Comparison of ENCODE assay signal across 9 cellular contexts in genomic region chr1:43970911-43971310, GRCh38. TPM values are rescaled to one million over a fixed set of nuclear protein-coding genes. Genes with fewer than 3 reads are reported as not detected.
DNase-seq lines count a peak whose midpoint lies in the region; ATAC-seq and TF ChIP-seq lines count a peak whose summit lies in the region.
"Had no signal": no experiment of that assay in that cellular context is flagged by ENCODE, and none has a peak within 500 bp of the region (broad histone marks: within the 10 kb centered on the region; RNA-seq: fewer than 3 reads in every experiment).

No MANE protein-coding gene starts in this region.

- POLR2A ChIA-PET in SK-N-SH (lab: Yijun Ruan, JAX): interaction anchor here (0.9 to 1.4 kb wide), 4 partner anchors 7 to 60 kb away, joined by 3 to 4 read pairs (median 3); no protein-coding TSS in a partner anchor

- peaks cover 14% of the 10 kb centered on the region for H3F3A ChIP-seq in SK-N-SH (replicated peaks; ENCODE audit: insufficient read depth)

- peak overlapping the region; percentile 82; the same call in 1 of the 2 replicates for H3K9ac ChIP-seq in SK-N-SH

- H3K79me2 ChIP-seq in SK-N-SH (ENCODE audit: insufficient read depth): peaks cover 29% of the 10 kb centered on the region

- H4K20me1 ChIP-seq in SK-N-SH (ENCODE audit: insufficient read depth): peaks cover 4% of the 10 kb centered on the region

- H3K4me3 ChIP-seq in SK-N-SH (ENCODE audit: low read depth in 2 of 2, low read length in 1 of 2) (peak overlapping the region; percentile 98 to 100), RWPE2 (ENCODE audit: severe bottlenecking) (peak overlapping the region; percentile 86), epithelial cell of esophagus (ENCODE audit: low read length) (peak overlapping the region; percentile 68), psoas muscle (peak overlapping the region; percentile 99)

- CTCF ChIA-PET in SK-N-SH (lab: Yijun Ruan, JAX): interaction anchor here (0.7 to 1.7 kb wide), 4 partner anchors 25 to 70 kb away, joined by 3 to 5 read pairs (median 3); no protein-coding TSS in a partner anchor

- TF ChIP-seq RAD21 in SK-N-SH (IDR thresholded peaks at IDR 0.05; ENCODE audit: low read length): no peak

- TF ChIP-seq EP300 in SK-N-SH (IDR thresholded peaks at IDR 0.05; ENCODE audit: borderline replicate concordance in 1 of 2, low read depth in 1 of 2, low read length in 1 of 2): no peak

- H3K27me3 ChIP-seq in SK-N-SH (ENCODE audit: insufficient read depth) (no peaks in the 10 kb centered on the region), RWPE2 (ENCODE audit: insufficient read depth, poor library complexity, severe bottlenecking) (no peaks in the 10 kb centered on the region), psoas muscle (ENCODE audit: insufficient read depth in 3 of 3, low read length in 2 of 3) (no peaks in the 10 kb centered on the region)

- H3K36me3 ChIP-seq in SK-N-SH (replicated peaks in 1 of 2; ENCODE audit: control insufficient read depth in 1 of 2, insufficient read depth in 2 of 2, low read length in 1 of 2) (peaks cover 0 to 38% of the 10 kb centered on the region in 2 experiments), RWPE2 (ENCODE audit: low read depth) (peaks cover 4% of the 10 kb centered on the region; the same call in 1 of the 2 replicates), psoas muscle (ENCODE audit: insufficient read depth in 1 of 2, low read depth in 1 of 2) (peaks cover 2 to 37% of the 10 kb centered on the region in 2 donors)

- H3K27ac ChIP-seq in SK-N-SH (ENCODE audit: low read depth in 2 of 2, low read length in 1 of 2) (no peak overlapping the region; a peak in 1 of 4 replicates), RWPE2 (ENCODE audit: poor library complexity, severe bottlenecking) (no peak overlapping the region), psoas muscle (peak overlapping the region; percentile 97)

- H3K4me1 ChIP-seq in SK-N-SH (ENCODE audit: control insufficient read depth in 1 of 2, insufficient read depth in 2 of 2, low read depth in 1 of 2, low read length in 1 of 2) (peaks cover 7 to 29% of the 10 kb centered on the region in 2 experiments; a peak in 1 of 4 replicates), RWPE2 (ENCODE audit: insufficient read depth, poor library complexity, severe bottlenecking) (no peaks in the 10 kb centered on the region), psoas muscle (peaks cover 32% of the 10 kb centered on the region)

- intact Hi-C loops in psoas muscle (cut with DNase I): loop anchor here in 1 of 2 donors (2.0 kb wide), 1 partner anchor 20 kb away; no protein-coding TSS in a partner anchor

- ATAC-seq in SK-N-SH treated with all-trans-retinoic acid at 6 μM for 48 hours (no peak), RWPE2 (ENCODE audit: low read depth) (no peak), psoas muscle (no peak)

- no peak for DNase-seq in SK-N-SH
- DNase-seq in RWPE2 (ENCODE audit: low spot score): no peak
- DNase-seq in epithelial cell of esophagus (ENCODE audit: low read depth): no peak
- no peak for DNase-seq in psoas muscle
- DNase-seq in NOMO-1 treated with dmso at 0.1 percent for 144 hours (lab: John Stamatoyannopoulos, UW; ENCODE audit: unreplicated experiment): no peak
- DNase-seq in A172 (ENCODE audit: low spot score): no peak
- DNase-seq in NCI-H2171 treated with DMSO at 0.1 percent for 48 hours (lab: John Stamatoyannopoulos, UW): no peak
- DNase-seq: NCI-H1694 had no signal

- TF ChIP-seq CTCF in SK-N-SH (IDR thresholded peaks at IDR 0.05): no peak
- no peak for TF ChIP-seq CTCF in RWPE2 (IDR thresholded peaks at IDR 0.05; ENCODE audit: poor library complexity, severe bottlenecking)
- no peak for TF ChIP-seq CTCF in epithelial cell of esophagus (IDR thresholded peaks at IDR 0.05; ENCODE audit: insufficient read depth, low read depth, low read length, missing control alignments)
- TF ChIP-seq CTCF in psoas muscle (IDR thresholded peaks at IDR 0.05): no peak

- H3K9me3 ChIP-seq in SK-N-SH (no peaks in the 10 kb centered on the region), RWPE2 (ENCODE audit: severe bottlenecking) (no peaks in the 10 kb centered on the region), psoas muscle (no peaks in the 10 kb centered on the region)

- WGBS in SK-N-SH (ENCODE audit: low lambda C conversion rate): 66% methylated on average over 7 of the region's 9 CpGs
- 85 to 93% (median 89%) methylated on average over 9 of the region's 9 CpGs for WGBS in psoas muscle, 3 donors

- H3K9me2 ChIP-seq in SK-N-SH: no peaks in the 10 kb centered on the region

- no peak overlapping the region for H2AFZ ChIP-seq in SK-N-SH (ENCODE audit: low read depth)

- H3K4me2 ChIP-seq in SK-N-SH: peak overlapping the region; percentile 95

TF ChIP-seq in SK-N-SH, 30 proteins besides CTCF, POLR2A, EP300 and RAD21:
- TF ChIP-seq NRF1 (IDR thresholded peaks at IDR 0.05; ENCODE audit: low read depth, low read length): no peak
- no peak for TF ChIP-seq GABPA (IDR thresholded peaks at IDR 0.05; ENCODE audit: low read depth)
- no peak for TF ChIP-seq ELF1 (IDR thresholded peaks at IDR 0.05)
- TF ChIP-seq, protein P1, sequence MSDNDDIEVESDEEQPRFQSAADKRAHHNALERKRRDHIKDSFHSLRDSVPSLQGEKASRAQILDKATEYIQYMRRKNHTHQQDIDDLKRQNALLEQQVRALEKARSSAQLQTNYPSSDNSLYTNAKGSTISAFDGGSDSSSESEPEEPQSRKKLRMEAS (IDR thresholded peaks at IDR 0.05; ENCODE audit: low read depth): no peak

TF ChIP-seq in SK-N-SH treated with all-trans-retinoic acid at 6 μM for 48 hours, 23 proteins besides CTCF, POLR2A, EP300 and RAD21 (continues in another document):
- TF ChIP-seq RARB (CRISPR knock-in tag; IDR thresholded peaks at IDR 0.05) (no peak), CREB5 (CRISPR knock-in tag; IDR thresholded peaks at IDR 0.05; ENCODE audit: low read depth) (no peak), ZNF565 (CRISPR knock-in tag; conservative IDR thresholded peaks at IDR 0.05; ENCODE audit: low read depth) (no peak), TOX (CRISPR knock-in tag; IDR thresholded peaks at IDR 0.05; ENCODE audit: borderline replicate concordance) (no peak)

RNA-seq across cellular contexts. Expression of gene DPH2, which starts 1.1 kb away (rescaled TPM):
- polyA plus RNA-seq in SK-N-SH (2012; rRNA removed): 76.9 and 97.5 TPM in 2 replicates
- 32.3 and 45.3 TPM in 2 replicates for polyA plus RNA-seq in SK-N-SH (2012; cell fraction: cytosol; rRNA removed)
- polyA plus RNA-seq in SK-N-SH (2012; cell fraction: nucleus; rRNA removed): 364 and 385 TPM in 2 replicates
- total RNA-seq in psoas muscle: 10 to 100 TPM; 37.8 to 62.9 (median 44.3) TPM
- 100 to 1,000 TPM in 1 of 3 donors, 10 to 100 TPM in 2; 53.7 to 123 (median 87.6) TPM for polyA plus RNA-seq in psoas muscle
- 26.5 and 31.6 TPM in 2 replicates for total RNA-seq in A172 (2014; rRNA removed; shearing (Covaris generic))

RNA-seq across cellular contexts. Expression of gene ATP6V0B, which starts 3.8 kb away (rescaled TPM):
- polyA plus RNA-seq in SK-N-SH (2012; rRNA removed): 180 and 191 TPM in 2 replicates
- polyA plus RNA-seq in SK-N-SH (2012; cell fraction: cytosol; rRNA removed): 127 and 163 TPM in 2 replicates
- polyA plus RNA-seq in SK-N-SH (2012; cell fraction: nucleus; rRNA removed): 162 and 174 TPM in 2 replicates
- total RNA-seq in psoas muscle: 100 to 1,000 TPM in 3 of 4 donors, 10 to 100 TPM in 1; 87.9 to 133 (median 106) TPM
- 100 to 1,000 TPM; 159 to 260 (median 236) TPM for polyA plus RNA-seq in psoas muscle
- 187 and 202 TPM in 2 replicates for total RNA-seq in A172 (2014; rRNA removed; shearing (Covaris generic))

RNA-seq across cellular contexts. Expression of gene B4GALT2, which starts 8.1 kb away (rescaled TPM):
- 43.0 and 48.0 TPM in 2 replicates for polyA plus RNA-seq in SK-N-SH (2012; rRNA removed)
- polyA plus RNA-seq in SK-N-SH (2012; cell fraction: cytosol; rRNA removed): 26.0 and 40.2 TPM in 2 replicates
- 34.8 and 35.0 TPM in 2 replicates for polyA plus RNA-seq in SK-N-SH (2012; cell fraction: nucleus; rRNA removed)
- 10 to 100 TPM; 33.5 to 54.9 (median 50.7) TPM for total RNA-seq in psoas muscle
- 10 to 100 TPM; 57.1 to 81.0 (median 60.2) TPM for polyA plus RNA-seq in psoas muscle
- 71.8 and 114 TPM in 2 replicates for total RNA-seq in A172 (2014; rRNA removed; shearing (Covaris generic))

RNA-seq across cellular contexts. Expression of gene CCDC24, which starts 20.5 kb away (rescaled TPM):
- polyA plus RNA-seq in SK-N-SH (2012; rRNA removed): 7.5 and 11.8 TPM in 2 replicates
- 2.8 and 4.8 TPM in 2 replicates for polyA plus RNA-seq in SK-N-SH (2012; cell fraction: cytosol; rRNA removed)
- 34.1 and 39.2 TPM in 2 replicates for polyA plus RNA-seq in SK-N-SH (2012; cell fraction: nucleus; rRNA removed)
- 1 to 10 TPM; 1.1 to 1.9 (median 1.6) TPM for total RNA-seq in psoas muscle
- 1 to 10 TPM in 2 of 3 donors, under 1 TPM in 1; 0.83 to 3.9 (median 2.3) TPM for polyA plus RNA-seq in psoas muscle
- 8.8 and 13.9 TPM in 2 replicates for total RNA-seq in A172 (2014; rRNA removed; shearing (Covaris generic))

RNA-seq across cellular contexts. Expression of gene IPO13, which starts 24.2 kb away (rescaled TPM):
- 15.5 and 16.7 TPM in 2 replicates for polyA plus RNA-seq in SK-N-SH (2012; rRNA removed)
- polyA plus RNA-seq in SK-N-SH (2012; cell fraction: cytosol; rRNA removed): 6.2 and 9.5 TPM in 2 replicates
- 52.6 and 55.7 TPM in 2 replicates for polyA plus RNA-seq in SK-N-SH (2012; cell fraction: nucleus; rRNA removed)
- total RNA-seq in psoas muscle: 100 to 1,000 TPM in 3 of 4 donors, 10 to 100 TPM in 1; 92.4 to 140 (median 108) TPM
- 10 to 100 TPM; 26.8 to 93.0 (median 41.5) TPM for polyA plus RNA-seq in psoas muscle
- total RNA-seq in A172 (2014; rRNA removed; shearing (Covaris generic)): 23.9 and 25.2 TPM in 2 replicates
